9 cellular contexts compared by ENCODE assay signal in genomic region chr11:94786264-94787126, GRCh38. TPM values are rescaled to one million over a fixed set of nuclear protein-coding genes. Genes with fewer than 3 reads are reported as not detected.
DNase-seq lines count a peak whose midpoint lies in the region; ATAC-seq and TF ChIP-seq lines count a peak whose summit lies in the region.
"Had no signal": no experiment of that assay in that cellular context is flagged by ENCODE, and none has a peak within 500 bp of the region (broad histone marks: within the 10 kb centered on the region; RNA-seq: fewer than 3 reads in every experiment).

No MANE protein-coding gene starts in this region.

- H3K4me3 ChIP-seq in mucosa of descending colon: no peak overlapping the region

- no peaks in the 10 kb centered on the region for H3K9me3 ChIP-seq in mucosa of descending colon

- DNase-seq in EH (ENCODE audit: low read depth) (peak; percentile 59), NCI-H2029 treated with DMSO at 0.1 percent for 48 hours (lab: John Stamatoyannopoulos, UW) (peak; percentile 52), cerebellar cortex (ENCODE audit: low spot score) (peak; percentile 48), mucosa of descending colon (no peak), NCI-H524 treated with DMSO at 0.1 percent for 48 hours (lab: John Stamatoyannopoulos, UW) (no peak)
- DNase-seq: T-cell had no signal

- ATAC-seq in GM19467 (IDR thresholded peaks at IDR 0.05; ENCODE audit: unreplicated experiment) (peak; percentile 63), mucosa of descending colon (peak; percentile 44), HG02759 (IDR thresholded peaks at IDR 0.05; ENCODE audit: unreplicated experiment) (no peak), HG03571 (IDR thresholded peaks at IDR 0.05; ENCODE audit: unreplicated experiment) (no peak)

- TF ChIP-seq CTCF in mucosa of descending colon (IDR thresholded peaks at IDR 0.05): peak; percentile 38

- H3K4me1 ChIP-seq in mucosa of descending colon (ENCODE audit: low read depth): peaks cover 7% of the 10 kb centered on the region

- H3K36me3 ChIP-seq in mucosa of descending colon (ENCODE audit: low read depth): no peaks in the 10 kb centered on the region

- intact Hi-C loops in mucosa of descending colon (cut with DNase I, micrococcal nuclease): no loop called here

RNA-seq across cellular contexts. Expression of gene AMOTL1, which starts 18.3 kb away (rescaled TPM):
- 10 to 100 TPM in 2 of 3 donors, 1 to 10 TPM in 1; 6.5 to 94.7 (median 11.3) TPM for total RNA-seq in mucosa of descending colon

Comparison
In these comparisons a context has a peak if more than half of its experiments do, and no peak if none do; other contexts are left out.
1. DNase-seq: peak in EH (single experiment), NCI-H2029 treated with DMSO at 0.1 percent for 48 hours (single experiment) and cerebellar cortex (single experiment); none in mucosa of descending colon (0 of 3) and NCI-H524 treated with DMSO at 0.1 percent for 48 hours (single experiment).
2. ATAC-seq: peak in GM19467 (single experiment) and mucosa of descending colon (single experiment); none in HG02759 (single experiment) and HG03571 (single experiment).